ENCODE assay signal across 10 cellular contexts in genomic region chr2:19786408-19787058, GRCh38.
A peak's percentile ranks its signal among the peaks of the same experiment; 100 is the strongest.
DNase-seq lines count a peak whose midpoint lies in the region; ATAC-seq and TF ChIP-seq lines count a peak whose summit lies in the region.
"Had no signal": no experiment of that assay in that cellular context is flagged by ENCODE, and none has a peak within 500 bp of the region (broad histone marks: within the 10 kb centered on the region; RNA-seq: fewer than 3 reads in every experiment).

No MANE protein-coding gene starts in this region.

- intact Hi-C loops in cardiac septum (cut with DNase I), result no loop called here

- CTCF ChIA-PET in GM10248 (lab: Yijun Ruan, JAX), result no interaction called here

- POLR2A ChIA-PET in GM10248 (lab: Yijun Ruan, JAX), result no interaction called here

- peaks cover 29% of the 10 kb centered on the region for H3K4me1 ChIP-seq in skeletal muscle satellite cell (ENCODE audit: control insufficient read depth, insufficient read depth, low read length)

- H3K9ac ChIP-seq in skeletal muscle satellite cell (ENCODE audit: low read depth, low read length), result peak overlapping the region; percentile 42

- H3K27me3 ChIP-seq in skeletal muscle satellite cell (ENCODE audit: control insufficient read depth, insufficient read depth, low read length), result no peaks in the 10 kb centered on the region

- peak; percentile 42 for DNase-seq in astrocyte of the hippocampus (ENCODE audit: low read depth, low spot score)
- no peak for DNase-seq in NCI-H187 (lab: John Stamatoyannopoulos, UW)
- DNase-seq in cardiac septum (ENCODE audit: low spot score), result no peak
- DNase-seq in NAMALWA (ENCODE audit: low spot score), result no peak
- no peak for DNase-seq in GM10248 (ENCODE audit: extremely low spot score)
- DNase-seq: dorsolateral prefrontal cortex, NCI-H82 had no signal

- H3K4me2 ChIP-seq in skeletal muscle satellite cell (ENCODE audit: low read length), result peak overlapping the region; percentile 6

- H3K36me3 ChIP-seq in skeletal muscle satellite cell (ENCODE audit: insufficient read depth, low read length), result no peaks in the 10 kb centered on the region

- H3K4me3 ChIP-seq in skeletal muscle satellite cell (ENCODE audit: low read length), result no peak overlapping the region
- H3K4me3 ChIP-seq: dorsolateral prefrontal cortex had no signal

- peak; percentile 77 for ATAC-seq in GM21360 (IDR thresholded peaks at IDR 0.05; ENCODE audit: unreplicated experiment)
- peak; percentile 77 for ATAC-seq in HG03378 (IDR thresholded peaks at IDR 0.05; ENCODE audit: unreplicated experiment)

- no peaks in the 10 kb centered on the region for H3K9me3 ChIP-seq in skeletal muscle satellite cell (replicated peaks; ENCODE audit: low read length)

- no peak for TF ChIP-seq CTCF in GM10248 (IDR thresholded peaks at IDR 0.05; ENCODE audit: control extremely low read depth, extremely low read depth, low read depth, missing control alignments)
